1 cellular context compared by ENCODE assay signal in genomic region chr6:52511572-52512151, GRCh38.
TF ChIP-seq lines count a peak whose summit lies in the region.

No MANE protein-coding gene starts in this region.

TF ChIP-seq in K562, 482 proteins besides CTCF, POLR2A, EP300 and RAD21 (continued from another document and continues in another):
- no peak for TF ChIP-seq AFF1 (IDR thresholded peaks at IDR 0.05; ENCODE audit: low read depth in 1 of 2, partially characterized antibody in 2 of 2)
- no peak for TF ChIP-seq CREM (IDR thresholded peaks at IDR 0.05; ENCODE audit: low read depth)
- TF ChIP-seq POLR2G (IDR thresholded peaks at IDR 0.05; ENCODE audit: low read depth, low read length), result no peak
- TF ChIP-seq OTX1 (CRISPR knock-in tag; IDR thresholded peaks at IDR 0.05), result no peak
- TF ChIP-seq EP400 (IDR thresholded peaks at IDR 0.05), result no peak
- no peak for TF ChIP-seq SMC3 (conservative IDR thresholded peaks at IDR 0.05; ENCODE audit: insufficient read depth, low read depth, low read length)
- TF ChIP-seq ZNF280B (CRISPR knock-in tag; IDR thresholded peaks at IDR 0.05), result no peak
- TF ChIP-seq GABPB2 (CRISPR knock-in tag; conservative IDR thresholded peaks at IDR 0.05), result no peak
- no peak for TF ChIP-seq ZC3H8 (IDR thresholded peaks at IDR 0.05)
- no peak for TF ChIP-seq RUNX1 (IDR thresholded peaks at IDR 0.05; ENCODE audit: low read depth)
- no peak for TF ChIP-seq CBFA2T3 (IDR thresholded peaks at IDR 0.05)
- TF ChIP-seq ZBTB11 (CRISPR knock-in tag; IDR thresholded peaks at IDR 0.05), result no peak
- no peak for TF ChIP-seq GTF2F1 (IDR thresholded peaks at IDR 0.05; ENCODE audit: low read depth, low read length)
- TF ChIP-seq XRCC5 (IDR thresholded peaks at IDR 0.05; ENCODE audit: low read depth, low read length), result no peak
- TF ChIP-seq GATA2 (CRISPR knock-in tag; IDR thresholded peaks at IDR 0.05), result no peak
- no peak for TF ChIP-seq ZBTB2 (IDR thresholded peaks at IDR 0.05)
- no peak for TF ChIP-seq ZNF41 (CRISPR knock-in tag; conservative IDR thresholded peaks at IDR 0.05)
- TF ChIP-seq RBM39 (optimal IDR thresholded peaks at IDR 0.05; ENCODE audit: low read depth, low read length), result no peak
- no peak for TF ChIP-seq COPS2 (conservative IDR thresholded peaks at IDR 0.05)
- TF ChIP-seq TCFL5 (CRISPR knock-in tag; conservative IDR thresholded peaks at IDR 0.05), result no peak
- no peak for TF ChIP-seq FOS (IDR thresholded peaks at IDR 0.05; ENCODE audit: extremely low read depth, insufficient read length)
- no peak for TF ChIP-seq NUFIP1 (IDR thresholded peaks at IDR 0.05; ENCODE audit: partially characterized antibody)
- TF ChIP-seq ELK1 (CRISPR knock-in tag; IDR thresholded peaks at IDR 0.05), result no peak
- TF ChIP-seq MTA1 (IDR thresholded peaks at IDR 0.05; ENCODE audit: borderline replicate concordance), result no peak
- TF ChIP-seq BMI1 (IDR thresholded peaks at IDR 0.05; ENCODE audit: low read length), result no peak
- no peak for TF ChIP-seq SREBF2 (CRISPR knock-in tag; IDR thresholded peaks at IDR 0.05)
- no peak for TF ChIP-seq NEUROD1 (IDR thresholded peaks at IDR 0.05; ENCODE audit: borderline replicate concordance, low read depth, low read length, partially characterized antibody)
- TF ChIP-seq ZNF583 (CRISPR knock-in tag; IDR thresholded peaks at IDR 0.05), result no peak
- TF ChIP-seq TCF7 (IDR thresholded peaks at IDR 0.05; ENCODE audit: borderline replicate concordance), result no peak
- TF ChIP-seq TFAM (CRISPR knock-in tag; conservative IDR thresholded peaks at IDR 0.05), result no peak
- no peak for TF ChIP-seq ZBTB17 (CRISPR knock-in tag; IDR thresholded peaks at IDR 0.05)
- no peak for TF ChIP-seq DDX20 (tag; IDR thresholded peaks at IDR 0.05; ENCODE audit: low read depth)
- no peak for TF ChIP-seq ZBTB33 (CRISPR knock-in tag; IDR thresholded peaks at IDR 0.05)
- no peak for TF ChIP-seq CEBPG (CRISPR knock-in tag; IDR thresholded peaks at IDR 0.05)
- no peak for TF ChIP-seq CEBPG (tag; conservative IDR thresholded peaks at IDR 0.05 in 1 of 2, IDR thresholded peaks at IDR 0.05 in 1 of 2)
- no peak for TF ChIP-seq SP2 (IDR thresholded peaks at IDR 0.05; ENCODE audit: extremely low read depth, low read depth, low read length, poor library complexity, severe bottlenecking)
- TF ChIP-seq ZFX (CRISPR knock-in tag; IDR thresholded peaks at IDR 0.05), result peak; percentile 44; the same call in 1 of the 2 replicates
- no peak for TF ChIP-seq KDM1A (IDR thresholded peaks at IDR 0.05)
- TF ChIP-seq ZFP36 (IDR thresholded peaks at IDR 0.05; ENCODE audit: low read depth, low read length, partially characterized antibody), result no peak
- no peak for TF ChIP-seq MTF1 (CRISPR knock-in tag; IDR thresholded peaks at IDR 0.05; ENCODE audit: borderline replicate concordance)
- TF ChIP-seq FOSL1 (tag; conservative IDR thresholded peaks at IDR 0.05), result peak; percentile 53; the same call in 1 of the 2 replicates
- no peak for TF ChIP-seq CHCHD3 (CRISPR knock-in tag; IDR thresholded peaks at IDR 0.05)
- TF ChIP-seq MYNN (IDR thresholded peaks at IDR 0.05), result no peak
- no peak for TF ChIP-seq MYNN (CRISPR knock-in tag; IDR thresholded peaks at IDR 0.05)
- peak; percentile 86 for TF ChIP-seq USF1 (CRISPR knock-in tag; IDR thresholded peaks at IDR 0.05)
- TF ChIP-seq L3MBTL2 (IDR thresholded peaks at IDR 0.05), result peak; percentile 78
- no peak for TF ChIP-seq HNRNPL (IDR thresholded peaks at IDR 0.05; ENCODE audit: low read depth, low read length)
- 0 out of 2 replicates have a peak, but pooled peaks have one; percentile 22 for TF ChIP-seq ZNF175 (CRISPR knock-in tag; IDR thresholded peaks at IDR 0.05; ENCODE audit: low read depth)
- TF ChIP-seq E2F8 (IDR thresholded peaks at IDR 0.05; ENCODE audit: low read depth, partially characterized antibody), result no peak
- no peak for TF ChIP-seq ZFP1 (CRISPR knock-in tag; IDR thresholded peaks at IDR 0.05)
- TF ChIP-seq ZSCAN29 (IDR thresholded peaks at IDR 0.05), result no peak
- TF ChIP-seq MEF2A (IDR thresholded peaks at IDR 0.05; ENCODE audit: control insufficient read depth, low read depth, low read length), result no peak
- no peak for TF ChIP-seq POLR2B (IDR thresholded peaks at IDR 0.05; ENCODE audit: low read depth, partially characterized antibody)
- no peak for TF ChIP-seq ZBTB9 (CRISPR knock-in tag; IDR thresholded peaks at IDR 0.05)
- no peak for TF ChIP-seq MAZ (CRISPR knock-in tag; conservative IDR thresholded peaks at IDR 0.05 in 1 of 2, IDR thresholded peaks at IDR 0.05 in 1 of 2)
- no peak for TF ChIP-seq HSF4 (CRISPR knock-in tag; IDR thresholded peaks at IDR 0.05; ENCODE audit: borderline replicate concordance)
